Comparison of ENCODE assay signal across 11 cellular contexts in genomic region chr7:47327306-47327697, GRCh38.
A peak's percentile ranks its signal among the peaks of the same experiment; 100 is the strongest.
DNase-seq lines count a peak whose midpoint lies in the region; ATAC-seq and TF ChIP-seq lines count a peak whose summit lies in the region.
"Had no signal": no experiment of that assay in that cellular context is flagged by ENCODE, and none has a peak within 500 bp of the region (broad histone marks: within the 10 kb centered on the region; RNA-seq: fewer than 3 reads in every experiment).

No MANE protein-coding gene starts in this region.

- H4K20me1 ChIP-seq in SK-N-SH (ENCODE audit: insufficient read depth), result no peaks in the 10 kb centered on the region; the same call in 1 of the 2 replicates
- H4K20me1 ChIP-seq in neural progenitor cell (ENCODE audit: low read depth), result peaks cover 19% of the 10 kb centered on the region

- WGBS in SK-N-SH (ENCODE audit: low lambda C conversion rate), result 88% methylated on average over 7 of the region's 7 CpGs
- WGBS in urinary bladder, result 41% methylated on average over 7 of the region's 7 CpGs

- DNase-seq in SK-N-SH, result peak; percentile 64
- DNase-seq in foreskin melanocyte, result peak; percentile 79
- no peak for DNase-seq in neural progenitor cell (ENCODE audit: low spot score)
- no peak for DNase-seq in activated CD4-positive, CD25-positive, alpha-beta regulatory T cell treated with anti-CD3 and anti-CD28 coated beads, Interleukin-2, amount 50 U/mL, for 72 hours
- DNase-seq: activated naive CD4-positive, alpha-beta T cell treated with anti-CD3 and anti-CD28 coated beads, Interleukin-2, amount 50 U/mL, for 16 hours; NCI-H446 treated with DMSO at 0.1 percent for 48 hours; stimulated activated CD4-positive, alpha-beta T cell treated with anti-CD3 and anti-CD28 coated beads, Interleukin-15, amount 100 ng/mL, for 24 hours had no signal

- H3K79me2 ChIP-seq in SK-N-SH (ENCODE audit: insufficient read depth), result 0 out of 2 replicates have a peak, but pooled peaks cover 3% of the 10 kb centered on the region
- H3K79me2 ChIP-seq in neural progenitor cell (ENCODE audit: low read depth), result no peaks in the 10 kb centered on the region

- no peak for TF ChIP-seq EP300 in SK-N-SH (IDR thresholded peaks at IDR 0.05; ENCODE audit: borderline replicate concordance in 1 of 2, low read depth in 1 of 2, low read length in 1 of 2)

- H3K9me3 ChIP-seq in SK-N-SH (no peaks in the 10 kb centered on the region), neural progenitor cell (ENCODE audit: low read depth) (no peaks in the 10 kb centered on the region)

- peak overlapping the region; percentile 87 for H3K27ac Mint-ChIP-seq in neural progenitor cell

- CTCF ChIA-PET in SK-N-SH (lab: Yijun Ruan, JAX), result interaction anchor here (0.8 to 4.0 kb wide), 8 partner anchors 8 to 492 kb away, joined by 4 to 21 read pairs (median 4); no protein-coding TSS in a partner anchor

- H3K27me3 Mint-ChIP-seq in neural progenitor cell (ENCODE audit: insufficient read depth, low read depth), result peaks cover 3% of the 10 kb centered on the region

- POLR2A ChIA-PET in SK-N-SH (lab: Yijun Ruan, JAX), result no interaction called here

- H3K4me3 ChIP-seq in SK-N-SH (ENCODE audit: low read depth in 2 of 2, low read length in 1 of 2), result peak overlapping the region in 1 of 2 experiments; percentile 16; a peak in 1 of 4 replicates
- H3K4me3 ChIP-seq in neural progenitor cell, result peak overlapping the region; percentile 33
- H3K4me3 ChIP-seq in urinary bladder (ENCODE audit: low read depth, low read length), result no peak overlapping the region

- no peaks in the 10 kb centered on the region for H3K9me2 ChIP-seq in SK-N-SH

- peak overlapping the region; percentile 82 for H3K4me3 Mint-ChIP-seq in neural progenitor cell

- H3K27ac ChIP-seq in SK-N-SH (ENCODE audit: low read depth in 2 of 2, low read length in 1 of 2) (peak overlapping the region; percentile 40 to 70; a peak in 3 of 4 replicates), neural progenitor cell (peak overlapping the region; percentile 83), urinary bladder (ENCODE audit: low read depth) (peak overlapping the region; percentile 25)

- ATAC-seq in GM19023 (IDR thresholded peaks at IDR 0.05; ENCODE audit: unreplicated experiment), result no peak
- no peak for ATAC-seq in HG02973 (IDR thresholded peaks at IDR 0.05; ENCODE audit: unreplicated experiment)
- no peak for ATAC-seq in GM19328 (IDR thresholded peaks at IDR 0.05; ENCODE audit: unreplicated experiment)

- no peak overlapping the region for H2AFZ ChIP-seq in SK-N-SH (ENCODE audit: low read depth)
- H2AFZ ChIP-seq in neural progenitor cell (replicated peaks), result no peak overlapping the region

- no peak for TF ChIP-seq CTCF in SK-N-SH (IDR thresholded peaks at IDR 0.05)
- TF ChIP-seq CTCF in neural progenitor cell (IDR thresholded peaks at IDR 0.05), result no peak

- H3K27me3 ChIP-seq in SK-N-SH (ENCODE audit: insufficient read depth) (no peaks in the 10 kb centered on the region), neural progenitor cell (no peaks in the 10 kb centered on the region)

- peaks cover 53% of the 10 kb centered on the region for H3K4me1 Mint-ChIP-seq in neural progenitor cell

- H3K36me3 ChIP-seq in SK-N-SH (replicated peaks in 1 of 2; ENCODE audit: control insufficient read depth in 1 of 2, insufficient read depth in 2 of 2, low read length in 1 of 2) (peaks cover 12 to 47% of the 10 kb centered on the region in 2 experiments), neural progenitor cell (no peaks in the 10 kb centered on the region), urinary bladder (ENCODE audit: insufficient read depth) (no peaks in the 10 kb centered on the region)

- H3F3A ChIP-seq in SK-N-SH (replicated peaks; ENCODE audit: insufficient read depth) (peaks cover 16% of the 10 kb centered on the region), neural progenitor cell (ENCODE audit: low read depth) (peaks cover 26% of the 10 kb centered on the region)

- H3K9me3 Mint-ChIP-seq in neural progenitor cell, result peaks cover 3% of the 10 kb centered on the region

- H3K9ac ChIP-seq in SK-N-SH (peak overlapping the region; percentile 37; the same call in 1 of the 2 replicates), neural progenitor cell (no peak overlapping the region)

- H3K4me2 ChIP-seq in SK-N-SH, result peak overlapping the region; percentile 66
- peak overlapping the region; percentile 72 for H3K4me2 ChIP-seq in neural progenitor cell

- H3K4me1 ChIP-seq in SK-N-SH (ENCODE audit: control insufficient read depth in 1 of 2, insufficient read depth in 2 of 2, low read depth in 1 of 2, low read length in 1 of 2) (peaks cover 29 to 38% of the 10 kb centered on the region in 2 experiments), neural progenitor cell (peaks cover 36% of the 10 kb centered on the region), urinary bladder (ENCODE audit: insufficient read depth) (no peaks in the 10 kb centered on the region)

- no peak for TF ChIP-seq RAD21 in SK-N-SH (IDR thresholded peaks at IDR 0.05; ENCODE audit: low read length)

- peaks cover 1% of the 10 kb centered on the region for H3K36me3 Mint-ChIP-seq in neural progenitor cell

TF ChIP-seq in SK-N-SH, 30 proteins besides CTCF, POLR2A, EP300 and RAD21:
- TF ChIP-seq RCOR1 (IDR thresholded peaks at IDR 0.05; ENCODE audit: low read length) (0 out of 2 replicates have a peak, but pooled peaks have one; percentile 47), TCF12 (IDR thresholded peaks at IDR 0.05) (0 out of 2 replicates have a peak, but pooled peaks have one; percentile 15), MAX (IDR thresholded peaks at IDR 0.05; ENCODE audit: low read depth) (no peak), FOXJ3 (CRISPR knock-in tag; IDR thresholded peaks at IDR 0.05) (no peak)

Comparison
In these comparisons a context has a peak if more than half of its experiments do, and no peak if none do; other contexts are left out.
1. DNase-seq: peak in SK-N-SH (single experiment) and foreskin melanocyte (single experiment); none in neural progenitor cell (single experiment) and activated CD4-positive, CD25-positive, alpha-beta regulatory T cell treated with anti-CD3 and anti-CD28 coated beads, Interleukin-2, amount 50 U/mL, for 72 hours (single experiment).
2. H3K27ac ChIP-seq: peak in every context shown above with its lines; median percentile 83 in neural progenitor cell; 55 in SK-N-SH; 25 in urinary bladder.